Comparison of ENCODE assay signal across 8 cellular contexts in the genomic region with DNA sequence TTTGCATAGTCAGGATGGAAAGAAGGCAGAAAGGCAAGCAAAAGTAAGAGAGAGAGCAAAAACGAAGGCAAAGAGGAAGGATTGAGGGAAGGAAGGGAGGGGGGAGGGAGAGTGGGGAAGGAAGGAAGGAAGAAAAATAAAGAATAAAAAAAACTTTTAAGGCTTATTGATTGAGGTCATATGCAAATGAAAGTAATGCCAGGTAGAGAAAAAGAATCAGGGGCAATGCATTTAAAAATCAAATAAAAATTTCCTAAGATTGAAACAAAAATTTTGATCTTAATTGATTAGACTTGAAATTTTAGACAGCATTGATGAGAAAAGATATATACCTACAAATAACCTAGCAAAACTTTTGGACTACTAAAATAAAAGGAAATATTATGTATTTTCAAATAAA.
"Had no signal": no experiment of that assay in that cellular context is flagged by ENCODE, and none has a peak within 500 bp of the region (broad histone marks: within the 10 kb centered on the region; RNA-seq: fewer than 3 reads in every experiment).

No MANE protein-coding gene starts in this region.

- H3K4me3 ChIP-seq: GM12878 had no signal

- DNase-seq: GDM1, GF-D8 had no signal

- FAIRE-seq: G401.6, GM12878, GM12891, GM12892, GM18507, GM19239 had no signal

- ATAC-seq: GM12878 had no signal
